ENCODE assay signal across 1 cellular context in the genomic region with DNA sequence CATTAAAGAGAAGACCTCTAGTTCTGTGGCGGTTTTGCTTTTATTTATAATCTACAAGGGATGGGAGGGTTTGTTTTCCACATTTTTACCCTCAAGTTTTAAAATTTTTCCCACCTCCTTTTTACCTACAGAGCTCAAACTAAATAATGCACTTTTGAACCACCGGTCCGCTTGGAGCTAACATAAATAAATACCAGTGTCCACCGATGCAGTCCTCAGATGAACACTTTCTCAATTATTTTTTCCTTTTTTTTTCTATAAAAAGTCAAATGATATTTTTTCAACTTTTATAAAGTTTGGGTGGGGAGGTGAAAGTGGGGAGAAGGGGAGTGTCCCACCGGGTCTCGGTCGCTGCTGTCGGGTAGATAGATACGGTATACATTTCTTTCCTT.
TF ChIP-seq lines count a peak whose summit lies in the region.

No MANE protein-coding gene starts in this region.

TF ChIP-seq in GM23338, 12 proteins besides CTCF, POLR2A, EP300 and RAD21:
- TF ChIP-seq EZH2 (IDR thresholded peaks at IDR 0.05; ENCODE audit: low read depth, unreplicated experiment), result peak; percentile 60
- TF ChIP-seq, protein P1, sequence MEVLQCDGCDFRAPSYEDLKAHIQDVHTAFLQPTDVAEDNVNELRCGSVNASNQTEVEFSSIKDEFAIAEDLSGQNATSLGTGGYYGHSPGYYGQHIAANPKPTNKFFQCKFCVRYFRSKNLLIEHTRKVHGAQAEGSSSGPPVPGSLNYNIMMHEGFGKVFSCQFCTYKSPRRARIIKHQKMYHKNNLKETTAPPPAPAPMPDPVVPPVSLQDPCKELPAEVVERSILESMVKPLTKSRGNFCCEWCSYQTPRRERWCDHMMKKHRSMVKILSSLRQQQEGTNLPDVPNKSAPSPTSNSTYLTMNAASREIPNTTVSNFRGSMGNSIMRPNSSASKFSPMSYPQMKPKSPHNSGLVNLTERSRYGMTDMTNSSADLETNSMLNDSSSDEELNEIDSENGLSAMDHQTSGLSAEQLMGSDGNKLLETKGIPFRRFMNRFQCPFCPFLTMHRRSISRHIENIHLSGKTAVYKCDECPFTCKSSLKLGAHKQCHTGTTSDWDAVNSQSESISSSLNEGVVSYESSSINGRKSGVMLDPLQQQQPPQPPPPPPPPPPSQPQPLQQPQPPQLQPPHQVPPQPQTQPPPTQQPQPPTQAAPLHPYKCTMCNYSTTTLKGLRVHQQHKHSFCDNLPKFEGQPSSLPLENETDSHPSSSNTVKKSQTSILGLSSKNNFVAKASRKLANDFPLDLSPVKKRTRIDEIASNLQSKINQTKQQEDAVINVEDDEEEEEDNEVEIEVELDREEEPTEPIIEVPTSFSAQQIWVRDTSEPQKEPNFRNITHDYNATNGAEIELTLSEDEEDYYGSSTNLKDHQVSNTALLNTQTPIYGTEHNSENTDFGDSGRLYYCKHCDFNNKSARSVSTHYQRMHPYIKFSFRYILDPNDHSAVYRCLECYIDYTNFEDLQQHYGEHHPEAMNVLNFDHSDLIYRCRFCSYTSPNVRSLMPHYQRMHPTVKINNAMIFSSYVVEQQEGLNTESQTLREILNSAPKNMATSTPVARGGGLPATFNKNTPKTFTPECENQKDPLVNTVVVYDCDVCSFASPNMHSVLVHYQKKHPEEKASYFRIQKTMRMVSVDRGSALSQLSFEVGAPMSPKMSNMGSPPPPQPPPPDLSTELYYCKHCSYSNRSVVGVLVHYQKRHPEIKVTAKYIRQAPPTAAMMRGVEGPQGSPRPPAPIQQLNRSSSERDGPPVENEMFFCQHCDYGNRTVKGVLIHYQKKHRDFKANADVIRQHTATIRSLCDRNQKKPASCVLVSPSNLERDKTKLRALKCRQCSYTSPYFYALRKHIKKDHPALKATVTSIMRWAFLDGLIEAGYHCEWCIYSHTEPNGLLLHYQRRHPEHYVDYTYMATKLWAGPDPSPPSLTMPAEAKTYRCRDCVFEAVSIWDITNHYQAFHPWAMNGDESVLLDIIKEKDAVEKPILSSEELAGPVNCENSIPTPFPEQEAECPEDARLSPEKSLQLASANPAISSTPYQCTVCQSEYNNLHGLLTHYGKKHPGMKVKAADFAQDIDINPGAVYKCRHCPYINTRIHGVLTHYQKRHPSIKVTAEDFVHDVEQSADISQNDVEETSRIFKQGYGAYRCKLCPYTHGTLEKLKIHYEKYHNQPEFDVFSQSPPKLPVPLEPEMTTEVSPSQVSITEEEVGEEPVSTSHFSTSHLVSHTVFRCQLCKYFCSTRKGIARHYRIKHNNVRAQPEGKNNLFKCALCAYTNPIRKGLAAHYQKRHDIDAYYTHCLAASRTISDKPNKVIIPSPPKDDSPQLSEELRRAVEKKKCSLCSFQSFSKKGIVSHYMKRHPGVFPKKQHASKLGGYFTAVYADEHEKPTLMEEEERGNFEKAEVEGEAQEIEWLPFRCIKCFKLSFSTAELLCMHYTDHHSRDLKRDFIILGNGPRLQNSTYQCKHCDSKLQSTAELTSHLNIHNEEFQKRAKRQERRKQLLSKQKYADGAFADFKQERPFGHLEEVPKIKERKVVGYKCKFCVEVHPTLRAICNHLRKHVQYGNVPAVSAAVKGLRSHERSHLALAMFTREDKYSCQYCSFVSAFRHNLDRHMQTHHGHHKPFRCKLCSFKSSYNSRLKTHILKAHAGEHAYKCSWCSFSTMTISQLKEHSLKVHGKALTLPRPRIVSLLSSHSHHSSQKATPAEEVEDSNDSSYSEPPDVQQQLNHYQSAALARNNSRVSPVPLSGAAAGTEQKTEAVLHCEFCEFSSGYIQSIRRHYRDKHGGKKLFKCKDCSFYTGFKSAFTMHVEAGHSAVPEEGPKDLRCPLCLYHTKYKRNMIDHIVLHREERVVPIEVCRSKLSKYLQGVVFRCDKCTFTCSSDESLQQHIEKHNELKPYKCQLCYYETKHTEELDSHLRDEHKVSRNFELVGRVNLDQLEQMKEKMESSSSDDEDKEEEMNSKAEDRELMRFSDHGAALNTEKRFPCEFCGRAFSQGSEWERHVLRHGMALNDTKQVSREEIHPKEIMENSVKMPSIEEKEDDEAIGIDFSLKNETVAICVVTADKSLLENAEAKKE (CRISPR knock-in tag; IDR thresholded peaks at IDR 0.05), result no peak
- no peak for TF ChIP-seq POLR2AphosphoS5 (IDR thresholded peaks at IDR 0.05; ENCODE audit: low read depth)
